Comparison of ENCODE assay signal across 14 cellular contexts in genomic region chr11:20368441-20368840, GRCh38. TPM values are rescaled to one million over a fixed set of nuclear protein-coding genes. Genes with fewer than 3 reads are reported as not detected.
DNase-seq lines count a peak whose midpoint lies in the region; ATAC-seq and TF ChIP-seq lines count a peak whose summit lies in the region.
"Had no signal": no experiment of that assay in that cellular context is flagged by ENCODE, and none has a peak within 500 bp of the region (broad histone marks: within the 10 kb centered on the region; RNA-seq: fewer than 3 reads in every experiment).

No MANE protein-coding gene starts in this region.

- H3K9me3 ChIP-seq in A673 (ENCODE audit: low read depth, low read length, poor library complexity, severe bottlenecking): no peaks in the 10 kb centered on the region
- H3K9me3 ChIP-seq: upper lobe of left lung had no signal

- intact Hi-C loops in A673 (cut with micrococcal nuclease; ENCODE audit: unreplicated experiment): no loop called here

- ATAC-seq in omental fat pad (ENCODE audit: low FRiP score): no peak

- DNase-seq in A673 (ENCODE audit: low spot score): peak; percentile 15
- DNase-seq in HFFc6: no peak
- DNase-seq in activated naive CD8-positive, alpha-beta T cell treated with anti-CD3 and anti-CD28 coated beads for 36 hours: no peak
- DNase-seq in kidney tubule cell (ENCODE audit: low spot score): peak; percentile 44
- DNase-seq in NCI-H146 treated with DMSO at 0.1 percent for 48 hours (lab: John Stamatoyannopoulos, UW; ENCODE audit: unreplicated experiment): no peak
- DNase-seq in activated gamma-delta T cell treated with Interleukin-2 at 50 U/mL for 16 hours: no peak
- DNase-seq in progenitor cell of endocrine pancreas (ENCODE audit: low spot score, unreplicated experiment): no peak
- no peak for DNase-seq in omental fat pad (ENCODE audit: low spot score)
- DNase-seq: activated CD4-positive, CD25-positive, alpha-beta regulatory T cell; activated naive CD4-positive, alpha-beta T cell treated with anti-CD3 and anti-CD28 coated beads, Interleukin-2, amount 10 ng/mL, durations not matched to agents 7 days and 5 days; CD4-positive, CD25-positive, alpha-beta regulatory T cell; effector CD4-positive, alpha-beta T cell; mesendoderm; upper lobe of left lung had no signal

- no peaks in the 10 kb centered on the region for H3K36me3 ChIP-seq in A673 (ENCODE audit: insufficient read depth, low read length, poor library complexity, severe bottlenecking)

- CTCF ChIA-PET in A673 (lab: Charles Lee): no interaction called here

- H3K27ac Mint-ChIP-seq in HFFc6 (peak overlapping the region; percentile 78), progenitor cell of endocrine pancreas (no peak overlapping the region)
- H3K27ac Mint-ChIP-seq in activated naive CD8-positive, alpha-beta T cell treated with anti-CD3 and anti-CD28 coated beads for 36 hours: peak overlapping the region; percentile 60

- H3K4me3 Mint-ChIP-seq in HFFc6 (peak overlapping the region; percentile 65; the same call in 1 of the 2 replicates), progenitor cell of endocrine pancreas (ENCODE audit: low read depth) (no peak overlapping the region)
- no peak overlapping the region for H3K4me3 Mint-ChIP-seq in activated naive CD8-positive, alpha-beta T cell treated with anti-CD3 and anti-CD28 coated beads for 36 hours
- H3K4me3 Mint-ChIP-seq: activated naive CD4-positive, alpha-beta T cell treated with anti-CD3 and anti-CD28 coated beads, Interleukin-2, amount 10 ng/mL, durations not matched to agents 7 days and 5 days had no signal

- H3K4me1 Mint-ChIP-seq in HFFc6 (ENCODE audit: low read depth) (peaks cover 40% of the 10 kb centered on the region), progenitor cell of endocrine pancreas (ENCODE audit: low read depth) (peaks cover 17% of the 10 kb centered on the region)
- peaks cover 41% of the 10 kb centered on the region for H3K4me1 Mint-ChIP-seq in activated naive CD8-positive, alpha-beta T cell treated with anti-CD3 and anti-CD28 coated beads for 36 hours

- no peak overlapping the region for H3K4me3 ChIP-seq in A673 (ENCODE audit: low read depth, low read length, poor library complexity, severe bottlenecking)
- H3K4me3 ChIP-seq: upper lobe of left lung had no signal

- H3K9me3 Mint-ChIP-seq in HFFc6 (no peaks in the 10 kb centered on the region), progenitor cell of endocrine pancreas (ENCODE audit: low read depth) (no peaks in the 10 kb centered on the region)
- peaks cover 1% of the 10 kb centered on the region for H3K9me3 Mint-ChIP-seq in activated naive CD8-positive, alpha-beta T cell treated with anti-CD3 and anti-CD28 coated beads for 36 hours
- H3K9me3 Mint-ChIP-seq: activated naive CD4-positive, alpha-beta T cell treated with anti-CD3 and anti-CD28 coated beads, Interleukin-2, amount 10 ng/mL, durations not matched to agents 7 days and 5 days had no signal

- H3K27me3 ChIP-seq in A673 (replicated peaks; ENCODE audit: insufficient read depth, low read depth, low read length, poor library complexity): no peaks in the 10 kb centered on the region
- H3K27me3 ChIP-seq: upper lobe of left lung had no signal

- H3K4me1 ChIP-seq in A673 (ENCODE audit: insufficient read depth, low read length, poor library complexity, severe bottlenecking): peaks cover 9% of the 10 kb centered on the region

- BruUV-seq in A673 (replicated peaks; lab: Mats Ljungman, UMichigan): no TSS peak

- H3K27me3 Mint-ChIP-seq in HFFc6 (ENCODE audit: insufficient read depth): no peaks in the 10 kb centered on the region
- H3K27me3 Mint-ChIP-seq in activated naive CD8-positive, alpha-beta T cell treated with anti-CD3 and anti-CD28 coated beads for 36 hours: no peaks in the 10 kb centered on the region
- peaks cover 4% of the 10 kb centered on the region for H3K27me3 Mint-ChIP-seq in progenitor cell of endocrine pancreas
- H3K27me3 Mint-ChIP-seq: activated naive CD4-positive, alpha-beta T cell treated with anti-CD3 and anti-CD28 coated beads, Interleukin-2, amount 10 ng/mL, durations not matched to agents 7 days and 5 days; CD4-positive, CD25-positive, alpha-beta regulatory T cell had no signal

- TF ChIP-seq CTCF in A673 (conservative IDR thresholded peaks at IDR 0.05; ENCODE audit: low read depth, low read length): no peak
- TF ChIP-seq CTCF in HFFc6 (IDR thresholded peaks at IDR 0.05): no peak
- no peak for TF ChIP-seq CTCF in progenitor cell of endocrine pancreas (IDR thresholded peaks at IDR 0.05; ENCODE audit: unreplicated experiment)
- no peak for TF ChIP-seq CTCF in omental fat pad (IDR thresholded peaks at IDR 0.05)

- H3K27ac ChIP-seq in A673 (ENCODE audit: low read depth, low read length, poor library complexity, severe bottlenecking): peak overlapping the region; percentile 31
- H3K27ac ChIP-seq: upper lobe of left lung had no signal

- H3K36me3 Mint-ChIP-seq in HFFc6 (ENCODE audit: low read depth) (peaks cover 5% of the 10 kb centered on the region; the same call in 1 of the 2 replicates), progenitor cell of endocrine pancreas (ENCODE audit: insufficient read depth) (no peaks in the 10 kb centered on the region)
- peaks cover 64% of the 10 kb centered on the region for H3K36me3 Mint-ChIP-seq in activated naive CD8-positive, alpha-beta T cell treated with anti-CD3 and anti-CD28 coated beads for 36 hours

- POLR2A ChIA-PET in A673 (lab: Charles Lee; ENCODE audit: low non-redundant PET): no interaction called here

RNA-seq across cellular contexts. Expression of gene HTATIP2, which starts 4.9 kb away (rescaled TPM):
- total RNA-seq in A673 (2021): 42.8 and 51.6 TPM in 2 replicates
- total RNA-seq in HFFc6 (2021; fragmentation: NEBNext Ultra II Directional; extraction: Animal tissue kit (Norgen Biotek cat#: 25700)): 10 to 100 TPM; 15.0 to 36.0 (median 31.3) TPM
- total RNA-seq in activated naive CD8-positive, alpha-beta T cell treated with anti-CD3 and anti-CD28 coated beads for 36 hours: 10 to 100 TPM; 44.3 to 45.7 TPM
- total RNA-seq in progenitor cell of endocrine pancreas: 21.4 and 22.2 TPM in 2 replicates
- 10 to 100 TPM; 21.7 to 69.7 (median 40.1) TPM for total RNA-seq in omental fat pad

RNA-seq across cellular contexts. Expression of gene PRMT3, which starts 19.1 kb away (rescaled TPM):
- 26.4 and 26.7 TPM in 2 replicates for total RNA-seq in A673 (2021)
- 10 to 100 TPM in 5 of 6 experiments, 1 to 10 TPM in 1; 9.6 to 13.2 (median 12.1) TPM for total RNA-seq in HFFc6 (2021; fragmentation: NEBNext Ultra II Directional; extraction: Animal tissue kit (Norgen Biotek cat#: 25700))
- total RNA-seq in activated naive CD8-positive, alpha-beta T cell treated with anti-CD3 and anti-CD28 coated beads for 36 hours: 10 to 100 TPM; 47.2 to 49.9 TPM
- total RNA-seq in progenitor cell of endocrine pancreas: 12.2 and 19.3 TPM in 2 replicates
- total RNA-seq in omental fat pad: 10 to 100 TPM; 13.8 to 21.0 (median 16.0) TPM

Comparison
In these comparisons a context has a peak if more than half of its experiments do, and no peak if none do; other contexts are left out.
1. DNase-seq: peak in A673 (single experiment) and kidney tubule cell (single experiment); none in HFFc6 (single experiment), activated naive CD8-positive, alpha-beta T cell treated with anti-CD3 and anti-CD28 coated beads for 36 hours (single experiment), NCI-H146 treated with DMSO at 0.1 percent for 48 hours (single experiment), activated gamma-delta T cell treated with Interleukin-2 at 50 U/mL for 16 hours (single experiment), progenitor cell of endocrine pancreas (single experiment) and omental fat pad (single experiment).